ENCODE assay signal across 18 cellular contexts in the genomic region with DNA sequence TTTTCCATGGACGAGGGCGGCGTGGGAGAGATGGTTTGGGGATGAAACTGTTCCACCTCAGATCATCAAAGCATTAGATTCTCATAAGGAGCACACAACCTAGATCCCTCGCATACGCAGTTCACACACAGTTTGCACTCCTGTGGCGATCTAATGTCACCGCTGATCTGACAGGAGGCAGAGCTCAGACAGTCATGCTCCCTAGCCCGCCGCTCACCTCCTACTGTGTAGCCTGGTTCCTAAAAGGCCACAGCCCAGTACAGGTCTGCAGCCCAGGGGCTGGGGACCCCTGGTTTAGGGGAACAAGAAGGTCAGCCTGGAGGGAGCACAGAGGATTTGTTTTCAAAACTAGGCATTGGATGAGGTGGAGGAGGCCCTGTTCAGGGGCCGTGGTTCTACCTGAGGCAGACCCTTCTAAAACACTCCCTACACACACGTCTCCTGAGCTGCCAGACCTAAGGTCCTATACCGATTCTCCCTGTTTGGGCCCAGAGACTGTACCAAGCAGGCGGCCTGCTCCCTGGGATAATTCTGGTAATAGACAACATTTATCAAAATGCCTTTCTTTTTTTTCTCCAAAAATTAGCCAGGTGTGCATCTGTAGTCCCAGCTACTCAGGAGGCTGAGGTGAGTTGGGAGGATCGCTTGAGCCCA. TPM values are rescaled to one million over a fixed set of nuclear protein-coding genes. Genes with fewer than 3 reads are reported as not detected.
DNase-seq lines count a peak whose midpoint lies in the region; ATAC-seq and TF ChIP-seq lines count a peak whose summit lies in the region.
"Had no signal": no experiment of that assay in that cellular context is flagged by ENCODE, and none has a peak within 500 bp of the region (broad histone marks: within the 10 kb centered on the region; RNA-seq: fewer than 3 reads in every experiment).

No MANE protein-coding gene starts in this region.

- H3K4me3 Mint-ChIP-seq in activated naive CD8-positive, alpha-beta T cell: peak overlapping the region; percentile 13
- H3K4me3 Mint-ChIP-seq in activated naive CD8-positive, alpha-beta T cell treated with anti-CD3 and anti-CD28 coated beads for 36 hours: no peak overlapping the region
- H3K4me3 Mint-ChIP-seq in WTC11: no peak overlapping the region
- no peak overlapping the region for H3K4me3 Mint-ChIP-seq in endodermal cell
- H3K4me3 Mint-ChIP-seq in natural killer cell treated with Interleukin-12 subunit alpha and Interleukin-12 subunit beta and Interleukin-15 and Interleukin-18, amount 100 ng/mL, for 72 hours: no peak overlapping the region

- no peak overlapping the region for H3K27ac ChIP-seq in endodermal cell (ENCODE audit: low read depth, low read length)
- no peak overlapping the region for H3K27ac ChIP-seq in spleen
- H3K27ac ChIP-seq: ascending aorta, left lung, RWPE1 had no signal

- H3K4me3 ChIP-seq in endodermal cell (ENCODE audit: low read length) (no peak overlapping the region), spleen (no peak overlapping the region)
- H3K4me3 ChIP-seq: ascending aorta, left lung had no signal

- peaks cover 40% of the 10 kb centered on the region for H3K4me1 Mint-ChIP-seq in activated naive CD8-positive, alpha-beta T cell (ENCODE audit: low read depth)
- H3K4me1 Mint-ChIP-seq in activated naive CD8-positive, alpha-beta T cell treated with anti-CD3 and anti-CD28 coated beads for 36 hours: peaks cover 23% of the 10 kb centered on the region
- H3K4me1 Mint-ChIP-seq in WTC11: peaks cover 14% of the 10 kb centered on the region; the same call in 1 of the 2 replicates
- H3K4me1 Mint-ChIP-seq in endodermal cell: peaks cover 30% of the 10 kb centered on the region
- peaks cover 9 to 10% of the 10 kb centered on the region in 2 donors for H3K4me1 Mint-ChIP-seq in natural killer cell treated with Interleukin-12 subunit alpha and Interleukin-12 subunit beta and Interleukin-15 and Interleukin-18, amount 100 ng/mL, for 72 hours (ENCODE audit: low read depth in 2 of 2)

- POLR2A ChIA-PET in WTC11 (lab: Charles Lee): interaction anchor here (0.6 kb wide), 2 partner anchors 225 to 302 kb away, joined by 3 to 4 read pairs; no protein-coding TSS in a partner anchor

- no peak for DNase-seq in activated naive CD8-positive, alpha-beta T cell treated with anti-CD3 and anti-CD28 coated beads for 36 hours
- DNase-seq in WTC11 (ENCODE audit: low spot score): no peak
- peak; percentile 73 for DNase-seq in endodermal cell
- no peak for DNase-seq in ureter (ENCODE audit: low spot score)
- no peak for DNase-seq in spleen
- no peak for DNase-seq in natural killer cell treated with Interleukin-12 subunit alpha and Interleukin-12 subunit beta and Interleukin-15 and Interleukin-18, amount 100 ng/mL, for 72 hours (ENCODE audit: low spot score)
- DNase-seq: activated CD4-positive, alpha-beta T cell treated with anti-CD3 and anti-CD28 coated beads, Interleukin-2, amount 50 U/mL, for 1 hour; Karpas-422; left lung; NCI-H1930; NCI-H446; nucleus accumbens; retina had no signal

- no peak for TF ChIP-seq POLR2A in spleen (IDR thresholded peaks at IDR 0.05)

- H3K4me1 ChIP-seq in endodermal cell (ENCODE audit: control insufficient read depth, insufficient read depth, low read length) (peaks cover 9% of the 10 kb centered on the region), spleen (peaks cover 0 to 11% (median 1%) of the 10 kb centered on the region in 6 donors)
- H3K4me1 ChIP-seq: ascending aorta had no signal

- WGBS in endodermal cell (ENCODE audit: insufficient coverage in 1 of 2, insufficient read length in 1 of 2), 2 experiments: 90 to 93% methylated on average over 5 to 14 of the region's 14 CpGs
- 87 to 94% (median 93%) methylated on average over 13 to 14 of the region's 14 CpGs for WGBS in spleen, 5 donors

- CTCF ChIA-PET in WTC11 (lab: Charles Lee): interaction anchor here (0.5 to 1.5 kb wide), 4 partner anchors 223 to 1163 kb away, joined by 3 to 4 read pairs (median 4); no protein-coding TSS in a partner anchor

- H3K9me3 Mint-ChIP-seq in activated naive CD8-positive, alpha-beta T cell (ENCODE audit: low read depth): no peaks in the 10 kb centered on the region
- H3K9me3 Mint-ChIP-seq in activated naive CD8-positive, alpha-beta T cell treated with anti-CD3 and anti-CD28 coated beads for 36 hours: peaks cover 2% of the 10 kb centered on the region
- H3K9me3 Mint-ChIP-seq in WTC11 (peaks cover 5% of the 10 kb centered on the region), endodermal cell (no peaks in the 10 kb centered on the region)
- H3K9me3 Mint-ChIP-seq in natural killer cell treated with Interleukin-12 subunit alpha and Interleukin-12 subunit beta and Interleukin-15 and Interleukin-18, amount 100 ng/mL, for 72 hours: no peaks in the 10 kb centered on the region

- peaks cover 5% of the 10 kb centered on the region for H3K36me3 ChIP-seq in endodermal cell (ENCODE audit: control insufficient read depth, insufficient read depth, low read length)
- H3K36me3 ChIP-seq in spleen: no peaks in the 10 kb centered on the region
- H3K36me3 ChIP-seq: ascending aorta, left lung had no signal

- ATAC-seq in WTC11 (peak; percentile 59), HG03439 (IDR thresholded peaks at IDR 0.05; ENCODE audit: unreplicated experiment) (no peak)
- no peak for ATAC-seq in natural killer cell treated with Interleukin-12 subunit alpha and Interleukin-12 subunit beta and Interleukin-15 and Interleukin-18, amount 100 ng/mL, for 72 hours
- ATAC-seq: left lung, SK-N-SH treated with all-trans-retinoic acid at 6 μM for 48 hours had no signal

- TF ChIP-seq CTCF in WTC11 (IDR thresholded peaks at IDR 0.05): no peak
- no peak for TF ChIP-seq CTCF in endodermal cell (conservative IDR thresholded peaks at IDR 0.05)
- no peak for TF ChIP-seq CTCF in spleen (IDR thresholded peaks at IDR 0.05 in 8 of 11, conservative IDR thresholded peaks at IDR 0.05 in 3 of 11)

- H3K27me3 Mint-ChIP-seq in activated naive CD8-positive, alpha-beta T cell: no peaks in the 10 kb centered on the region
- no peaks in the 10 kb centered on the region for H3K27me3 Mint-ChIP-seq in activated naive CD8-positive, alpha-beta T cell treated with anti-CD3 and anti-CD28 coated beads for 36 hours
- H3K27me3 Mint-ChIP-seq in WTC11 (ENCODE audit: low read depth): no peaks in the 10 kb centered on the region; the same call in 1 of the 2 replicates
- peaks cover under 1% of the 10 kb centered on the region for H3K27me3 Mint-ChIP-seq in endodermal cell (ENCODE audit: insufficient read depth)
- peaks cover 19 to 25% of the 10 kb centered on the region in 2 donors for H3K27me3 Mint-ChIP-seq in natural killer cell treated with Interleukin-12 subunit alpha and Interleukin-12 subunit beta and Interleukin-15 and Interleukin-18, amount 100 ng/mL, for 72 hours

- no peaks in the 10 kb centered on the region for H3K36me3 Mint-ChIP-seq in activated naive CD8-positive, alpha-beta T cell
- H3K36me3 Mint-ChIP-seq in activated naive CD8-positive, alpha-beta T cell treated with anti-CD3 and anti-CD28 coated beads for 36 hours: peaks cover 2% of the 10 kb centered on the region
- H3K36me3 Mint-ChIP-seq in WTC11 (no peaks in the 10 kb centered on the region; the same call in none of the 2 replicates), endodermal cell (ENCODE audit: low read depth) (peaks cover 6% of the 10 kb centered on the region)
- no peaks in the 10 kb centered on the region for H3K36me3 Mint-ChIP-seq in natural killer cell treated with Interleukin-12 subunit alpha and Interleukin-12 subunit beta and Interleukin-15 and Interleukin-18, amount 100 ng/mL, for 72 hours

- H3K27ac Mint-ChIP-seq in activated naive CD8-positive, alpha-beta T cell: peak overlapping the region; percentile 54
- no peak overlapping the region for H3K27ac Mint-ChIP-seq in activated naive CD8-positive, alpha-beta T cell treated with anti-CD3 and anti-CD28 coated beads for 36 hours
- H3K27ac Mint-ChIP-seq in WTC11 (no peak overlapping the region; the same call in 1 of the 2 replicates), endodermal cell (no peak overlapping the region)
- H3K27ac Mint-ChIP-seq in natural killer cell treated with Interleukin-12 subunit alpha and Interleukin-12 subunit beta and Interleukin-15 and Interleukin-18, amount 100 ng/mL, for 72 hours: no peak overlapping the region

- intact Hi-C loops in spleen (cut with DNase I; ENCODE audit: low total_unique reads): no loop called here

- H3K27me3 ChIP-seq in endodermal cell (ENCODE audit: control insufficient read depth, insufficient read depth, low read length, poor library complexity, severe bottlenecking): no peaks in the 10 kb centered on the region
- no peaks in the 10 kb centered on the region for H3K27me3 ChIP-seq in spleen (replicated peaks in 1 of 7)
- H3K27me3 ChIP-seq: ascending aorta, left lung had no signal

- no peak overlapping the region for H3K9ac ChIP-seq in endodermal cell (ENCODE audit: extremely low read depth, low read length, poor library complexity, severe bottlenecking)

- H3K9me3 ChIP-seq in endodermal cell (ENCODE audit: control insufficient read depth, low read length): no peaks in the 10 kb centered on the region
- H3K9me3 ChIP-seq in spleen: no peaks in the 10 kb centered on the region
- H3K9me3 ChIP-seq: ascending aorta, left lung had no signal

TF ChIP-seq in WTC11, 78 proteins besides CTCF, POLR2A, EP300 and RAD21 (continues in another document):
- no peak for TF ChIP-seq HMGA2 (CRISPR knock-in tag; IDR thresholded peaks at IDR 0.05)
- no peak for TF ChIP-seq PRRX2 (CRISPR knock-in tag; IDR thresholded peaks at IDR 0.05)
- TF ChIP-seq NR2C2 (CRISPR knock-in tag; IDR thresholded peaks at IDR 0.05): no peak
- no peak for TF ChIP-seq JUN (CRISPR knock-in tag; IDR thresholded peaks at IDR 0.05)

RNA-seq across cellular contexts. Expression of a gene that starts 38.6 kb away (rescaled TPM):
- total RNA-seq in activated naive CD8-positive, alpha-beta T cell treated with anti-CD3 and anti-CD28 coated beads for 36 hours: 1 to 10 TPM; 1.5 to 1.6 TPM
- total RNA-seq in WTC11 (2021): 35.0 to 37.3 TPM (median 37.0 TPM) in 3 replicates
- 10 to 100 TPM; 40.1 to 53.2 TPM for total RNA-seq in endodermal cell
- polyA plus RNA-seq in endodermal cell (2013, experiment 1 of 2): 74.8 TPM
- polyA plus RNA-seq in endodermal cell (2013, experiment 2 of 2): 73.2 TPM
- total RNA-seq in ureter: 11.8 TPM
- total RNA-seq in spleen: 10 to 100 TPM in 6 of 7 donors, 1 to 10 TPM in 1; 9.8 to 16.6 (median 15.1) TPM
- 1 to 10 TPM; 1.1 to 3.0 (median 1.8) TPM for polyA plus RNA-seq in spleen
- total RNA-seq in natural killer cell treated with Interleukin-12 subunit alpha and Interleukin-12 subunit beta and Interleukin-15 and Interleukin-18, amount 100 ng/mL, for 72 hours: under 1 TPM; 0.55 to 0.95 TPM
